Comparison of ENCODE assay signal across 13 cellular contexts in genomic region chr7:38492010-38492409, GRCh38.
"Had no signal": no experiment of that assay in that cellular context is flagged by ENCODE, and none has a peak within 500 bp of the region (broad histone marks: within the 10 kb centered on the region; RNA-seq: fewer than 3 reads in every experiment).

No MANE protein-coding gene starts in this region.

- H3K36me3 ChIP-seq: left lung, thyroid gland had no signal

- H3K9me3 Mint-ChIP-seq: activated CD4-positive, alpha-beta memory T cell treated with anti-CD3 and anti-CD28 coated beads, Interleukin-2, amount 10 ng/mL, durations not matched to agents 7 days and 5 days; effector memory CD8-positive, alpha-beta T cell had no signal

- ATAC-seq: activated CD8-positive, alpha-beta memory T cell treated with anti-CD3 and anti-CD28 coated beads, Interleukin-2, amount 10 ng/mL, durations not matched to agents 7 days and 5 days; effector memory CD8-positive, alpha-beta T cell; left lung had no signal

- H3K4me3 Mint-ChIP-seq: activated CD4-positive, alpha-beta memory T cell treated with anti-CD3 and anti-CD28 coated beads, Interleukin-2, amount 10 ng/mL, durations not matched to agents 7 days and 5 days; activated CD8-positive, alpha-beta memory T cell treated with anti-CD3 and anti-CD28 coated beads, Interleukin-2, amount 10 ng/mL, durations not matched to agents 7 days and 5 days; activated naive CD8-positive, alpha-beta T cell; effector memory CD8-positive, alpha-beta T cell had no signal

- DNase-seq: activated CD4-positive, alpha-beta memory T cell treated with anti-CD3 and anti-CD28 coated beads, Interleukin-2, amount 10 ng/mL, durations not matched to agents 7 days and 5 days; activated CD4-positive, alpha-beta T cell treated with anti-CD3 and anti-CD28 coated beads for 48 hours; activated CD8-positive, alpha-beta memory T cell treated with anti-CD3 and anti-CD28 coated beads, Interleukin-2, amount 10 ng/mL, durations not matched to agents 7 days and 5 days; dermis blood vessel endothelial cell; effector memory CD8-positive, alpha-beta T cell; left lung; mammary epithelial cell; occipital lobe; posterior cingulate gyrus; stimulated activated CD8-positive, alpha-beta memory T cell treated with anti-CD3 and anti-CD28 coated beads, Interleukin-4, amount 100 ng/mL, for 48 hours; stimulated activated naive CD4-positive, alpha-beta T cell treated with Interleukin-2 at 50 U/mL for 16 hours; thyroid gland had no signal

- H3K4me1 Mint-ChIP-seq: activated CD4-positive, alpha-beta memory T cell treated with anti-CD3 and anti-CD28 coated beads, Interleukin-2, amount 10 ng/mL, durations not matched to agents 7 days and 5 days; activated CD8-positive, alpha-beta memory T cell treated with anti-CD3 and anti-CD28 coated beads, Interleukin-2, amount 10 ng/mL, durations not matched to agents 7 days and 5 days had no signal

- H3K36me3 Mint-ChIP-seq: activated CD8-positive, alpha-beta memory T cell treated with anti-CD3 and anti-CD28 coated beads, Interleukin-2, amount 10 ng/mL, durations not matched to agents 7 days and 5 days; activated naive CD8-positive, alpha-beta T cell had no signal

- H3K9me3 ChIP-seq: left lung, thyroid gland had no signal

- H3K27me3 Mint-ChIP-seq: activated naive CD8-positive, alpha-beta T cell had no signal

- H3K4me3 ChIP-seq: left lung, thyroid gland had no signal

- H3K27me3 ChIP-seq: left lung, thyroid gland had no signal

- H3K27ac Mint-ChIP-seq: activated CD4-positive, alpha-beta memory T cell treated with anti-CD3 and anti-CD28 coated beads, Interleukin-2, amount 10 ng/mL, durations not matched to agents 7 days and 5 days; activated CD8-positive, alpha-beta memory T cell treated with anti-CD3 and anti-CD28 coated beads, Interleukin-2, amount 10 ng/mL, durations not matched to agents 7 days and 5 days; activated naive CD8-positive, alpha-beta T cell; effector memory CD8-positive, alpha-beta T cell had no signal

- H3K27ac ChIP-seq: left lung, thyroid gland had no signal

- H3K4me1 ChIP-seq: left lung, thyroid gland had no signal
